ENCODE assay signal across 8 cellular contexts in the genomic region with DNA sequence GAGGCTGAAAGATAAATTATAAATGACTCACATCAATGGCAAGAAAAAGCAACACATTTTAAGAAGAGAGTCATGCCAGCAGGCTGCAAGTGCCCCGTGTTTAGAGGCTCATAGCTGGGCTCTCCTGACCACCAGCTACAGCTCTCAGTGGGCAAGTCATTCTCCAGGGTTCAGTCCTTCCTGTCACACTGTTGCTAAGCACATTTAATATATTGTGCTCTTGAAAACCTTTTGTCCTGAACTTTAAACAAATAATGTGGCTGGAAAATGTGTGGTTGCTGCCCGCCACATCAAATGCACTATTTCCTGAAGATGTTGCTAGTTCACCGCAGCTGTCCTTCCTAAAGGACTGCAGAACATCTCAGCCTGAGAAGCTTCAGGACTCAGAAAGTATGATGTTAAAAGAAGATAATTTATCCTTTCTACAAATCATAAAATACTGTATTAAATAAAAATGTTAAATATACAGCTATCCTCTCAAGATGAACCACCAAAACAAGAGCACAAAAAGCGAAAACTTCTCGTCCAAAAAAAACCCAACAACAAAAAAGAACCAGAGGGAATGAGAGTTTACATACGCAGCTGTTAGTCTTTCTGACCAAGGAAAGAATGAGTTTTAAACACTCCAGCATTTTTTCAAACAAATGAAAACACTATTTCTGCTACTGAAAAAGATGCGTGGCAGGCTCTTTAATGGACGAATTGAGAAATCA. TPM values are rescaled to one million over a fixed set of nuclear protein-coding genes. Genes with fewer than 3 reads are reported as not detected.
DNase-seq lines count a peak whose midpoint lies in the region; ATAC-seq and TF ChIP-seq lines count a peak whose summit lies in the region.

No MANE protein-coding gene starts in this region.

- no peaks in the 10 kb centered on the region for H4K20me1 ChIP-seq in IMR-90 (ENCODE audit: insufficient read depth, low read length)

- peak; percentile 39 for ATAC-seq in GM21526 (IDR thresholded peaks at IDR 0.05; ENCODE audit: low FRiP score, unreplicated experiment)
- no peak for ATAC-seq in IMR-90 (ENCODE audit: low read depth)
- ATAC-seq in effector memory CD8-positive, alpha-beta T cell (replicated peaks), result no peak
- peak in 1 of 2 donors; percentile 53 for ATAC-seq in natural killer cell treated with Interleukin-12 subunit alpha and Interleukin-12 subunit beta and Interleukin-15 and Interleukin-18, amount 100 ng/mL, for 72 hours
- ATAC-seq in aorta (ENCODE audit: low FRiP score), result no peak
- no peak for ATAC-seq in GM18505 (IDR thresholded peaks at IDR 0.05; ENCODE audit: unreplicated experiment)

- H3K36me3 Mint-ChIP-seq in effector memory CD8-positive, alpha-beta T cell (ENCODE audit: insufficient read depth), result peaks cover 50% of the 10 kb centered on the region
- H3K36me3 Mint-ChIP-seq in natural killer cell treated with Interleukin-12 subunit alpha and Interleukin-12 subunit beta and Interleukin-15 and Interleukin-18, amount 100 ng/mL, for 72 hours, result peaks cover 24% of the 10 kb centered on the region

- peak overlapping the region; percentile 4; the same call in 1 of the 3 replicates for H2BK15ac ChIP-seq in IMR-90 (ENCODE audit: low read depth, low read length)

- H3K4me3 ChIP-seq in IMR-90 (ENCODE audit: insufficient read depth, low read depth, low read length) (peak overlapping the region; percentile 100), WI38 (ENCODE audit: low read depth, low read length) (peak overlapping the region; percentile 79), aorta (ENCODE audit: low read length in 2 of 2) (peak overlapping the region; percentile 66 to 95)

- peak overlapping the region; percentile 19; the same call in 1 of the 2 replicates for H3K18ac ChIP-seq in IMR-90 (ENCODE audit: low read depth, low read length)

- peak overlapping the region; percentile 98 for H3K9ac ChIP-seq in IMR-90 (ENCODE audit: low read depth, low read length)

- H4K91ac ChIP-seq in IMR-90 (ENCODE audit: insufficient read depth, low read depth, low read length), result no peak overlapping the region

- intact Hi-C loops in IMR-90 (cut with micrococcal nuclease), result loop anchor here (5.0 kb wide), 2 partner anchors 46 to 71 kb away; a partner anchor contains a TSS
- intact Hi-C loops in aorta (cut with DNase I), result no loop called here

- DNase-seq in GF-D8 (lab: John Stamatoyannopoulos, UW), result peak; percentile 11
- peak; percentile 26 for DNase-seq in IMR-90
- peak in 1 of 3 experiments; percentile 7 for DNase-seq in effector memory CD8-positive, alpha-beta T cell
- DNase-seq in natural killer cell treated with Interleukin-12 subunit alpha and Interleukin-12 subunit beta and Interleukin-15 and Interleukin-18, amount 100 ng/mL, for 72 hours (ENCODE audit: low spot score), result no peak
- DNase-seq in aorta, result no peak

- in situ Hi-C loops in IMR-90 (cut with MboI; ENCODE audit: low sequenced_read_pairs), result no loop called here

- H3K27me3 ChIP-seq in IMR-90 (ENCODE audit: control insufficient read depth, insufficient read depth, low read length) (no peaks in the 10 kb centered on the region), aorta (ENCODE audit: control insufficient read depth in 1 of 2, insufficient read depth in 2 of 2, low read length in 1 of 2) (no peaks in the 10 kb centered on the region)

- H3K14ac ChIP-seq in IMR-90 (replicated peaks; ENCODE audit: low read depth, low read length), result peak overlapping the region; percentile 24

- H3K9me3 ChIP-seq in IMR-90 (ENCODE audit: control insufficient read depth, insufficient read depth, low read length) (no peaks in the 10 kb centered on the region), aorta (ENCODE audit: control insufficient read depth, low read length) (no peaks in the 10 kb centered on the region)

- H3K27ac ChIP-seq in IMR-90 (ENCODE audit: insufficient read depth, low read length) (peak overlapping the region; percentile 97), aorta (ENCODE audit: low read depth in 1 of 2, low read length in 2 of 2) (peak overlapping the region in 1 of 2 donors; percentile 74)

- H4K8ac ChIP-seq in IMR-90 (ENCODE audit: low read depth in 2 of 2, low read length in 2 of 2), result no peak overlapping the region; a peak in 1 of 4 replicates

- H3K9me3 Mint-ChIP-seq in effector memory CD8-positive, alpha-beta T cell, result no peaks in the 10 kb centered on the region
- H3K9me3 Mint-ChIP-seq in natural killer cell treated with Interleukin-12 subunit alpha and Interleukin-12 subunit beta and Interleukin-15 and Interleukin-18, amount 100 ng/mL, for 72 hours, result no peaks in the 10 kb centered on the region

- peaks cover 4% of the 10 kb centered on the region; the same call in 1 of the 2 replicates for H3K9me1 ChIP-seq in IMR-90 (ENCODE audit: insufficient read depth, low read length)

- H3K23ac ChIP-seq in IMR-90 (ENCODE audit: low read depth, low read length), result peak overlapping the region; percentile 77; the same call in 1 of the 2 replicates

- CTCF ChIA-PET in IMR-90 (lab: Yijun Ruan, JAX), result interaction anchor here (0.6 kb wide), 1 partner anchor 102 kb away, joined by 3 read pairs; no protein-coding TSS in a partner anchor

- H4K5ac ChIP-seq in IMR-90 (ENCODE audit: low read depth, low read length), result 0 out of 2 replicates have a peak overlapping the region, but pooled peaks have one; percentile 9

- POLR2A ChIA-PET in IMR-90 (lab: Charles Lee; ENCODE audit: unreplicated experiment), result no interaction called here

- peak overlapping the region; percentile 83 to 89 for H3K27ac Mint-ChIP-seq in effector memory CD8-positive, alpha-beta T cell
- peak overlapping the region; percentile 39 to 78 for H3K27ac Mint-ChIP-seq in natural killer cell treated with Interleukin-12 subunit alpha and Interleukin-12 subunit beta and Interleukin-15 and Interleukin-18, amount 100 ng/mL, for 72 hours

- H2AK5ac ChIP-seq in IMR-90 (ENCODE audit: low read depth, low read length), result no peak overlapping the region

- H2BK120ac ChIP-seq in IMR-90 (ENCODE audit: low read depth, low read length), result no peak overlapping the region

- H2AK9ac ChIP-seq in IMR-90 (replicated peaks; ENCODE audit: low read depth, low read length, poor library complexity), result no peak overlapping the region

- H3K4me2 ChIP-seq in IMR-90 (ENCODE audit: low read depth, low read length), result peak overlapping the region; percentile 92

- BruUV-seq in IMR-90 (replicated peaks; lab: Mats Ljungman, UMichigan), result no TSS peak

- H3K36me3 ChIP-seq in IMR-90 (ENCODE audit: control insufficient read depth, insufficient read depth, low read length) (peaks cover 29% of the 10 kb centered on the region), aorta (ENCODE audit: control insufficient read depth in 1 of 2, insufficient read depth in 2 of 2, low read length in 1 of 2) (peaks cover 2 to 5% of the 10 kb centered on the region in 2 donors)

- TF ChIP-seq CTCF in IMR-90 (conservative IDR thresholded peaks at IDR 0.05; ENCODE audit: low read depth, low read length) (no peak), WI38 (IDR thresholded peaks at IDR 0.05; ENCODE audit: low read depth, low read length) (no peak)

- WGBS in IMR-90 (ENCODE audit: extremely low coverage in 2 of 2, insufficient read length in 1 of 2), 2 experiments, result no CpG with 5 or more reads among the region's 8 CpGs
- 4 to 9% methylated on average over 8 of the region's 8 CpGs for whole genome bisulfite sequencing in aorta, 2 donors

- no peaks in the 10 kb centered on the region for H3K27me3 Mint-ChIP-seq in effector memory CD8-positive, alpha-beta T cell
- H3K27me3 Mint-ChIP-seq in natural killer cell treated with Interleukin-12 subunit alpha and Interleukin-12 subunit beta and Interleukin-15 and Interleukin-18, amount 100 ng/mL, for 72 hours, result no peaks in the 10 kb centered on the region

- TF ChIP-seq RAD21 in IMR-90 (IDR thresholded peaks at IDR 0.05; ENCODE audit: low read length), result no peak

- no peak overlapping the region for H2BK20ac ChIP-seq in IMR-90 (ENCODE audit: low read depth, low read length)

- dilution Hi-C loops in IMR-90 (cut with HindIII; ENCODE audit: low sequenced_read_pairs, unreplicated experiment), result no loop called here

- peaks cover 13 to 27% of the 10 kb centered on the region in 2 experiments for H3K79me1 ChIP-seq in IMR-90 (ENCODE audit: low read depth in 1 of 2, low read length in 2 of 2)

- peak; percentile 54 for TF ChIP-seq POLR2A in IMR-90 (IDR thresholded peaks at IDR 0.05; ENCODE audit: low read depth, low read length)
- no peak for TF ChIP-seq POLR2A in GM18505 (IDR thresholded peaks at IDR 0.05; ENCODE audit: borderline replicate concordance, extremely low read depth, insufficient read depth, insufficient read length)

- H3K4me3 Mint-ChIP-seq in effector memory CD8-positive, alpha-beta T cell, result peak overlapping the region; percentile 77 to 89
- peak overlapping the region; percentile 84 for H3K4me3 Mint-ChIP-seq in natural killer cell treated with Interleukin-12 subunit alpha and Interleukin-12 subunit beta and Interleukin-15 and Interleukin-18, amount 100 ng/mL, for 72 hours

- peak overlapping the region; percentile 94 for H2BK5ac ChIP-seq in IMR-90 (ENCODE audit: low read depth, low read length, poor library complexity, severe bottlenecking)

- H3K4me1 ChIP-seq in IMR-90 (ENCODE audit: control insufficient read depth, insufficient read depth, low read length) (no peaks in the 10 kb centered on the region), aorta (ENCODE audit: control insufficient read depth in 1 of 2, insufficient read depth in 2 of 2, low read length in 2 of 2) (peaks cover 0 to 1% of the 10 kb centered on the region in 2 donors)

- H3K56ac ChIP-seq in IMR-90 (ENCODE audit: extremely low read depth, insufficient read depth, low read length), result peak overlapping the region; percentile 62; the same call in 1 of the 2 replicates

- peak overlapping the region; percentile 76; the same call in 1 of the 2 replicates for H3K4ac ChIP-seq in IMR-90 (ENCODE audit: low read depth, low read length)

- H3K4me1 Mint-ChIP-seq in effector memory CD8-positive, alpha-beta T cell (ENCODE audit: low read depth in 2 of 2), result peaks cover 18 to 36% of the 10 kb centered on the region in 2 donors
- peaks cover 11% of the 10 kb centered on the region in 2 donors for H3K4me1 Mint-ChIP-seq in natural killer cell treated with Interleukin-12 subunit alpha and Interleukin-12 subunit beta and Interleukin-15 and Interleukin-18, amount 100 ng/mL, for 72 hours (ENCODE audit: low read depth in 2 of 2)

- peak overlapping the region; percentile 97 for H2AFZ ChIP-seq in IMR-90 (replicated peaks; ENCODE audit: low read length, poor library complexity)

TF ChIP-seq in IMR-90, 13 proteins besides CTCF, POLR2A, EP300 and RAD21 (continues in another document):
- TF ChIP-seq MAZ (IDR thresholded peaks at IDR 0.05; ENCODE audit: borderline replicate concordance, low read depth, low read length) (no peak), RCOR1 (IDR thresholded peaks at IDR 0.05; ENCODE audit: insufficient replicate concordance, low read length) (no peak)

RNA-seq across cellular contexts. Expression of a gene that starts 1.0 kb away (rescaled TPM):
- 9.3 and 10.0 TPM in 2 replicates for total RNA-seq in IMR-90 (2012; rRNA removed)
- polyA plus RNA-seq in IMR-90 (2012; rRNA removed), result 2.9 and 3.4 TPM in 2 replicates
- polyA plus RNA-seq in IMR-90 (2012; cell fraction: cytosol; rRNA removed), result 1.6 and 2.5 TPM in 2 replicates
- 2.9 and 8.2 TPM in 2 replicates for polyA plus RNA-seq in IMR-90 (2012; cell fraction: nucleus; rRNA removed; ENCODE audit: low replicate concordance)
- 10 to 100 TPM in 1 of 2 donors, 1 to 10 TPM in 1; 9.1 to 15.8 TPM for total RNA-seq in natural killer cell treated with Interleukin-12 subunit alpha and Interleukin-12 subunit beta and Interleukin-15 and Interleukin-18, amount 100 ng/mL, for 72 hours
- 10 to 100 TPM; 12.8 to 20.6 TPM for total RNA-seq in aorta
- polyA plus RNA-seq in aorta, result 10 to 100 TPM in 1 of 2 donors, 1 to 10 TPM in 1; 2.8 to 13.6 TPM

Comparison
In these comparisons a context has a peak if more than half of its experiments do, and no peak if none do; other contexts are left out.
1. DNase-seq: peak in GF-D8 (single experiment) and IMR-90 (single experiment); none in natural killer cell treated with Interleukin-12 subunit alpha and Interleukin-12 subunit beta and Interleukin-15 and Interleukin-18, amount 100 ng/mL, for 72 hours (single experiment) and aorta (0 of 2).
2. Peak in every context shown above with its lines, with median percentiles within 50 percentile points of each other: H3K4me3 ChIP-seq.